8 cellular contexts compared by ENCODE assay signal in the genomic region with DNA sequence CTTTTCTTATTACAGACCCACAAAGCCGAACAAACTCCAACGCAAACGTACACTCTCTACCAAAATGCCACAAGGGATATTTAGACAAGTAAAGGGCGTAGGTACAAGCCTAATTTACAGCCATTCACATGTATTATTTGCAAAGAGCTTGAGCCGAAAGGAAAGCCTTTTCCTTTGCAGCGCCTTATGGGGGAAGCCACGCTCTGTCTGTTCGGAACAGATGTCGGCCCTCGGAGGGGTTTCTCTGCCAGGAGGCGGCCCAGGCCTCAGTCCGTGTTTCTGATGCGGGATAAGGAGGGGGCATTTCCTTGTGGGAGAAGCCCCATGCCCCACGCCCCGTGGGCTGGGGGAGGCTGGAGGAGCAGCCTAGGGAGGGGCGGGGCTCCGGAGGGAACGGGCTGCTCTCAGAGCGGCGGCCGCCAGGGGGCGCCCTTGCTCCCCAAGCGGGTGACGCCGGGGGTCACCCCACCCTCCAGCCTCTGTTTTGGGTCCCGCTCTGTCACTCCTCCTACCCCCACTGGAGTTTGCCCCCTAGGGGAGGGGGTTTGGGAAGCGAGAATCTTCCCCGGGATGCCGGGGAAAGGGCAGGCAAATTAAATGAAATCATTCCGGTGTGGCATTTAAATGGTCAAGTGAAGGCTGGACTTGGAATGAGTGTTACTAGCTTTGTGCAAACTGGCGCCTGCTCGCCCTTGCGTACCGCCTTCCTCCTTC. TPM values are rescaled to one million over a fixed set of nuclear protein-coding genes. Genes with fewer than 3 reads are reported as not detected.
DNase-seq lines count a peak whose midpoint lies in the region; ATAC-seq and TF ChIP-seq lines count a peak whose summit lies in the region.

No MANE protein-coding gene starts in this region.

- H3K4me1 Mint-ChIP-seq in activated CD8-positive, alpha-beta memory T cell treated with anti-CD3 and anti-CD28 coated beads, Interleukin-2, amount 10 ng/mL, durations not matched to agents 7 days and 5 days = peaks cover 13% of the 10 kb centered on the region
- H3K4me1 Mint-ChIP-seq in endodermal cell = peaks cover 7% of the 10 kb centered on the region

- H3K27me3 ChIP-seq in endodermal cell (ENCODE audit: control insufficient read depth, insufficient read depth, low read length, poor library complexity, severe bottlenecking) = peaks cover 25% of the 10 kb centered on the region

- H3K36me3 ChIP-seq in endodermal cell (ENCODE audit: control insufficient read depth, insufficient read depth, low read length) (no peaks in the 10 kb centered on the region), mesodermal cell (ENCODE audit: control insufficient read depth, insufficient read depth, low read length) (no peaks in the 10 kb centered on the region)

- H3K27me3 Mint-ChIP-seq in activated CD8-positive, alpha-beta memory T cell treated with anti-CD3 and anti-CD28 coated beads, Interleukin-2, amount 10 ng/mL, durations not matched to agents 7 days and 5 days = peaks cover 79% of the 10 kb centered on the region
- H3K27me3 Mint-ChIP-seq in endodermal cell (ENCODE audit: insufficient read depth) = peaks cover 33% of the 10 kb centered on the region

- H3K9ac ChIP-seq in endodermal cell (ENCODE audit: extremely low read depth, low read length, poor library complexity, severe bottlenecking) = no peak overlapping the region

- 24 to 50% methylated on average over 2 to 33 of the region's 34 CpGs for WGBS in endodermal cell (ENCODE audit: insufficient coverage in 1 of 2, insufficient read length in 1 of 2), 2 experiments
- WGBS in mesodermal cell (ENCODE audit: insufficient coverage in 2 of 2), 2 experiments = 28 to 29% methylated on average over 11 to 16 of the region's 34 CpGs

- peak; percentile 72 for DNase-seq in DMS 273 (lab: John Stamatoyannopoulos, UW; ENCODE audit: unreplicated experiment)
- no peak for DNase-seq in DMS 273 treated with DMSO at 0.1 percent for 48 hours (lab: John Stamatoyannopoulos, UW)
- DNase-seq in NCI-H82 treated with DMSO at 0.1 percent for 48 hours (lab: John Stamatoyannopoulos, UW; ENCODE audit: unreplicated experiment) = peak; percentile 41
- DNase-seq in activated CD8-positive, alpha-beta memory T cell treated with anti-CD3 and anti-CD28 coated beads, Interleukin-2, amount 10 ng/mL, durations not matched to agents 7 days and 5 days = peak; percentile 70
- peak; percentile 91 for DNase-seq in endodermal cell
- DNase-seq in stimulated activated CD8-positive, alpha-beta memory T cell treated with anti-CD3 and anti-CD28 coated beads, Interleukin-12 subunit alpha, Interleukin-12 subunit beta, amount 100 ng/mL, for 4 hours (ENCODE audit: low read depth) = peak; percentile 34

- no peaks in the 10 kb centered on the region for H3K9me3 ChIP-seq in endodermal cell (ENCODE audit: control insufficient read depth, low read length)
- no peaks in the 10 kb centered on the region for H3K9me3 ChIP-seq in mesodermal cell (ENCODE audit: control insufficient read depth, low read length)

- H3K36me3 Mint-ChIP-seq in activated CD8-positive, alpha-beta memory T cell treated with anti-CD3 and anti-CD28 coated beads, Interleukin-2, amount 10 ng/mL, durations not matched to agents 7 days and 5 days = no peaks in the 10 kb centered on the region
- H3K36me3 Mint-ChIP-seq in endodermal cell (ENCODE audit: low read depth) = no peaks in the 10 kb centered on the region

- peak overlapping the region; percentile 57 for H3K4me3 Mint-ChIP-seq in activated CD8-positive, alpha-beta memory T cell treated with anti-CD3 and anti-CD28 coated beads, Interleukin-2, amount 10 ng/mL, durations not matched to agents 7 days and 5 days
- peak overlapping the region; percentile 61 for H3K4me3 Mint-ChIP-seq in endodermal cell

- peak overlapping the region; percentile 79 for H3K4me3 ChIP-seq in endodermal cell (ENCODE audit: low read length)
- peak overlapping the region; percentile 34 for H3K4me3 ChIP-seq in mesodermal cell (ENCODE audit: extremely low read depth, insufficient read depth, low read length, poor library complexity, severe bottlenecking)

- H3K27ac Mint-ChIP-seq in activated CD8-positive, alpha-beta memory T cell treated with anti-CD3 and anti-CD28 coated beads, Interleukin-2, amount 10 ng/mL, durations not matched to agents 7 days and 5 days = no peak overlapping the region
- no peak overlapping the region for H3K27ac Mint-ChIP-seq in endodermal cell

- CTCF ChIA-PET in activated CD8-positive, alpha-beta memory T cell treated with anti-CD3 and anti-CD28 coated beads, Interleukin-2, amount 10 ng/mL, durations not matched to agents 7 days and 5 days (lab: Charles Lee) = interaction anchor here (0.9 to 1.8 kb wide), 7 partner anchors 9 to 342 kb away, joined by 3 to 6 read pairs (median 3); no protein-coding TSS in a partner anchor

- TF ChIP-seq CTCF in endodermal cell (conservative IDR thresholded peaks at IDR 0.05) = peak; percentile 100

- H3K4me1 ChIP-seq in endodermal cell (ENCODE audit: control insufficient read depth, insufficient read depth, low read length) = no peaks in the 10 kb centered on the region
- peaks cover 7% of the 10 kb centered on the region for H3K4me1 ChIP-seq in mesodermal cell (ENCODE audit: control insufficient read depth, insufficient read depth, low read length, poor library complexity, severe bottlenecking)

- H3K27ac ChIP-seq in endodermal cell (ENCODE audit: low read depth, low read length) (no peak overlapping the region), mesodermal cell (ENCODE audit: low read depth, low read length, severe bottlenecking) (no peak overlapping the region)

- ATAC-seq in HG02798 (IDR thresholded peaks at IDR 0.05; ENCODE audit: poor library complexity, unreplicated experiment) = peak; percentile 91
- ATAC-seq in activated CD8-positive, alpha-beta memory T cell treated with anti-CD3 and anti-CD28 coated beads, Interleukin-2, amount 10 ng/mL, durations not matched to agents 7 days and 5 days = peak; percentile 97

- no peaks in the 10 kb centered on the region for H3K9me3 Mint-ChIP-seq in activated CD8-positive, alpha-beta memory T cell treated with anti-CD3 and anti-CD28 coated beads, Interleukin-2, amount 10 ng/mL, durations not matched to agents 7 days and 5 days (ENCODE audit: low read depth)
- no peaks in the 10 kb centered on the region for H3K9me3 Mint-ChIP-seq in endodermal cell

RNA-seq across cellular contexts. Expression of a gene that starts 2.9 kb away (rescaled TPM):
- total RNA-seq in activated CD8-positive, alpha-beta memory T cell treated with anti-CD3 and anti-CD28 coated beads, Interleukin-2, amount 10 ng/mL, durations not matched to agents 7 days and 5 days = not detected
- total RNA-seq in endodermal cell = not detected
- 0.50 TPM for polyA plus RNA-seq in endodermal cell (2013, experiment 1 of 2)
- 0.29 TPM for polyA plus RNA-seq in endodermal cell (2013, experiment 2 of 2)
- not detected for polyA plus RNA-seq in mesodermal cell (2013, experiment 1 of 2)
- 0.51 TPM for polyA plus RNA-seq in mesodermal cell (2013, experiment 2 of 2)
